In the genomic region with DNA sequence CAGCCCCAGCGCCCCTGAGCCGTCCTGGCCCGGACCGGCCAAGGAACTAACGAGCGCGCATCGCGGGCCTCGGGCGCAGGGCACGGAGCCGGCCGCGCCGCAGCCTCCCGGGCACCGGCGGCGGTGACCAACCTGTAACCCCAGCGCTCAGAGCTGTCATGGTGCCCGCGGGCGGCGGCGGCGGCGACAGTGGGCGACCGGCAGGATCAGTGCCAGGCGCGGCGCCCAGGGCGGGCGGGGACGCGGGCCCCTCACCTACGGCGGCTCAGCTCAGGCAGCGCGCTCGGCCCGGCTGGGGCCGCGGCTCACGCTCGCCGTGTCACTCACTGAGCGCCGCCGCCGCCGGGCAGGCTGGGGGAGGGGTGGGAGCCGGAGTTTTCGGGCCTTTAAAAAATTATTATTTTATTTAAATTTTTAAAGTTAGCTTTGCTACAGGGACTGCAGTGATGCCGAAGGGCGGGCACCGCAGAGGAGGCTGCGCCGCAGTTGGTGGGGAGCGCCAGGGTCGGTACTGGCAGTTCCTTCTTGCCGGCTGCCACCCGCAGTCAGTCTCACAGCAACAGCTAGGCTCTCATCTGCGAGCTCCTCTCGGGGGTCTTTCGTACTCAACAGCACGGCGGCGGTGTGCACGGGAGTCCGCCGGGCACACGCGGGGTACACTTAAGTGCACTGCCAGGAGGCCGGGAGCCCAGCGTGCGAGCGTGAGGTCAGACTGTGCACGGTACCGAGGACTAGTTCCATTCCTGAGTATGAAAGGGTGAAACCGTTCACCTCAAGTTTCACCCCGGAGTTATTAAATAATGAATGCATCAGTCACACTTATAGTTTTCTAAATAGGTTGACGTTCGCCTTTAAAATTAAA, we compare ENCODE assay signal across 9 cellular contexts. TPM values are rescaled to one million over a fixed set of nuclear protein-coding genes. Genes with fewer than 3 reads are reported as not detected.
DNase-seq lines count a peak whose midpoint lies in the region; ATAC-seq, FAIRE-seq and TF ChIP-seq lines count a peak whose summit lies in the region.
"Had no signal": no experiment of that assay in that cellular context is flagged by ENCODE, and none has a peak within 500 bp of the region (broad histone marks: within the 10 kb centered on the region; RNA-seq: fewer than 3 reads in every experiment).

Gene NALCN (minus strand): TSS at position 328 of the 862 bp plus-strand sequence. CDS start 17,382 bp downstream, outside the sequence.

- CTCF ChIA-PET in activated CD4-positive, alpha-beta T cell treated with anti-CD3 and anti-CD28 coated beads for 36 hours (lab: Charles Lee) = no interaction called here
- CTCF ChIA-PET in activated naive CD4-positive, alpha-beta T cell treated with anti-CD3 and anti-CD28 coated beads for 36 hours (lab: Charles Lee) = no interaction called here

- no peak within 1 kb of the TSS for H3K9ac ChIP-seq in SK-N-MC (ENCODE audit: insufficient read length)

- ATAC-seq in activated CD4-positive, alpha-beta T cell treated with anti-CD3 and anti-CD28 coated beads for 36 hours = peak; percentile 30
- peak; percentile 60 for ATAC-seq in omental fat pad (ENCODE audit: low FRiP score)
- no peak for ATAC-seq in GM21360 (IDR thresholded peaks at IDR 0.05; ENCODE audit: unreplicated experiment)

- no peak within 1 kb of the TSS for H3K27ac ChIP-seq in SK-N-MC
- H3K27ac ChIP-seq: VCaP had no signal

- no peaks in the 10 kb centered on the region for H3K9me3 ChIP-seq in SK-N-MC (ENCODE audit: low read depth, low read length)

- no peak for FAIRE-seq in frontal cortex (lab: Jason Lieb, UNC)

- peak; percentile 13 for DNase-seq in activated CD4-positive, alpha-beta T cell treated with anti-CD3 and anti-CD28 coated beads for 36 hours
- DNase-seq in activated CD4-positive, alpha-beta T cell treated with anti-CD3 and anti-CD28 coated beads, Interleukin-2, amount 10 ng/mL, durations not matched to agents 24 days and 14 days = no peak
- DNase-seq in SK-N-MC (ENCODE audit: low read depth, low spot score) (no peak), frontal cortex (ENCODE audit: low spot score in 2 of 2) (peak; percentile 34 to 63), omental fat pad (ENCODE audit: low spot score) (no peak), NCI-H2107 treated with DMSO at 0.1 percent for 48 hours (lab: John Stamatoyannopoulos, UW; ENCODE audit: unreplicated experiment) (no peak)
- no peak for DNase-seq in activated naive CD4-positive, alpha-beta T cell treated with anti-CD3 and anti-CD28 coated beads for 36 hours

- intact Hi-C loops in activated CD4-positive, alpha-beta T cell treated with anti-CD3 and anti-CD28 coated beads for 36 hours (cut with DNase I, micrococcal nuclease) = no loop called here
- intact Hi-C loops in activated CD4-positive, alpha-beta T cell treated with anti-CD3 and anti-CD28 coated beads, Interleukin-2, amount 10 ng/mL, durations not matched to agents 24 days and 14 days (cut with micrococcal nuclease) = no loop called here
- intact Hi-C loops in activated naive CD4-positive, alpha-beta T cell treated with anti-CD3 and anti-CD28 coated beads for 36 hours (cut with micrococcal nuclease) = no loop called here

- H3K36me3 ChIP-seq in SK-N-MC (ENCODE audit: insufficient read depth, low read length) = no peaks in the 10 kb centered on the region

- H3K4me1 Mint-ChIP-seq in activated CD4-positive, alpha-beta T cell treated with anti-CD3 and anti-CD28 coated beads for 36 hours = peaks cover 2% of the 10 kb centered on the region
- no peaks in the 10 kb centered on the region for H3K4me1 Mint-ChIP-seq in activated CD4-positive, alpha-beta T cell treated with anti-CD3 and anti-CD28 coated beads, Interleukin-2, amount 10 ng/mL, durations not matched to agents 24 days and 14 days
- H3K4me1 Mint-ChIP-seq in activated naive CD4-positive, alpha-beta T cell treated with anti-CD3 and anti-CD28 coated beads for 36 hours (ENCODE audit: low read depth) = peaks cover 4% of the 10 kb centered on the region

- H3K36me3 Mint-ChIP-seq in activated CD4-positive, alpha-beta T cell treated with anti-CD3 and anti-CD28 coated beads for 36 hours (ENCODE audit: low read depth) = no peaks in the 10 kb centered on the region
- no peaks in the 10 kb centered on the region for H3K36me3 Mint-ChIP-seq in activated CD4-positive, alpha-beta T cell treated with anti-CD3 and anti-CD28 coated beads, Interleukin-2, amount 10 ng/mL, durations not matched to agents 24 days and 14 days (ENCODE audit: low read depth)
- no peaks in the 10 kb centered on the region for H3K36me3 Mint-ChIP-seq in activated naive CD4-positive, alpha-beta T cell treated with anti-CD3 and anti-CD28 coated beads for 36 hours (ENCODE audit: low read depth)

- no peak for TF ChIP-seq CTCF in omental fat pad (IDR thresholded peaks at IDR 0.05)

- POLR2A ChIA-PET in activated CD4-positive, alpha-beta T cell treated with anti-CD3 and anti-CD28 coated beads for 36 hours (lab: Charles Lee) = interaction anchor here (0.7 kb wide), 1 partner anchor 78 kb away, joined by 3 read pairs; no protein-coding TSS in a partner anchor

- H3K9me3 Mint-ChIP-seq in activated CD4-positive, alpha-beta T cell treated with anti-CD3 and anti-CD28 coated beads for 36 hours (ENCODE audit: low read depth) = no peaks in the 10 kb centered on the region
- no peaks in the 10 kb centered on the region for H3K9me3 Mint-ChIP-seq in activated CD4-positive, alpha-beta T cell treated with anti-CD3 and anti-CD28 coated beads, Interleukin-2, amount 10 ng/mL, durations not matched to agents 24 days and 14 days
- H3K9me3 Mint-ChIP-seq in activated naive CD4-positive, alpha-beta T cell treated with anti-CD3 and anti-CD28 coated beads for 36 hours = no peaks in the 10 kb centered on the region

- no peak within 1 kb of the TSS for H3K27ac Mint-ChIP-seq in activated CD4-positive, alpha-beta T cell treated with anti-CD3 and anti-CD28 coated beads for 36 hours
- no peak within 1 kb of the TSS for H3K27ac Mint-ChIP-seq in activated CD4-positive, alpha-beta T cell treated with anti-CD3 and anti-CD28 coated beads, Interleukin-2, amount 10 ng/mL, durations not matched to agents 24 days and 14 days
- H3K27ac Mint-ChIP-seq in activated naive CD4-positive, alpha-beta T cell treated with anti-CD3 and anti-CD28 coated beads for 36 hours = no peak within 1 kb of the TSS

- peaks cover 33% of the 10 kb centered on the region for H3K27me3 Mint-ChIP-seq in activated CD4-positive, alpha-beta T cell treated with anti-CD3 and anti-CD28 coated beads for 36 hours
- H3K27me3 Mint-ChIP-seq in activated CD4-positive, alpha-beta T cell treated with anti-CD3 and anti-CD28 coated beads, Interleukin-2, amount 10 ng/mL, durations not matched to agents 24 days and 14 days = peaks cover 34% of the 10 kb centered on the region
- H3K27me3 Mint-ChIP-seq in activated naive CD4-positive, alpha-beta T cell treated with anti-CD3 and anti-CD28 coated beads for 36 hours (ENCODE audit: low read depth) = peaks cover 37% of the 10 kb centered on the region

- peak within 1 kb of the TSS; percentile 66 for H3K4me3 ChIP-seq in SK-N-MC

- H3K4me3 Mint-ChIP-seq in activated CD4-positive, alpha-beta T cell treated with anti-CD3 and anti-CD28 coated beads for 36 hours = no peak within 1 kb of the TSS
- H3K4me3 Mint-ChIP-seq in activated CD4-positive, alpha-beta T cell treated with anti-CD3 and anti-CD28 coated beads, Interleukin-2, amount 10 ng/mL, durations not matched to agents 24 days and 14 days = no peak within 1 kb of the TSS
- H3K4me3 Mint-ChIP-seq in activated naive CD4-positive, alpha-beta T cell treated with anti-CD3 and anti-CD28 coated beads for 36 hours = no peak within 1 kb of the TSS

RNA-seq across cellular contexts. Expression of gene NALCN, which starts in this region (rescaled TPM):
- total RNA-seq in activated CD4-positive, alpha-beta T cell treated with anti-CD3 and anti-CD28 coated beads for 36 hours = not detected
- not detected in 2 replicates for total RNA-seq in activated CD4-positive, alpha-beta T cell treated with anti-CD3 and anti-CD28 coated beads, Interleukin-2, amount 10 ng/mL, durations not matched to agents 24 days and 14 days
- total RNA-seq in frontal cortex (34.6 TPM), omental fat pad (under 1 TPM; 0.28 to 0.84 (median 0.38) TPM)
- total RNA-seq in activated naive CD4-positive, alpha-beta T cell treated with anti-CD3 and anti-CD28 coated beads for 36 hours = not detected

Comparison
In these comparisons a context has a peak if more than half of its experiments do, and no peak if none do; other contexts are left out.
1. RNA of gene NALCN (total RNA-seq): 34.6 TPM in frontal cortex (single experiment); 0.28 to 0.84 TPM in omental fat pad, not detected in activated CD4-positive, alpha-beta T cell treated with anti-CD3 and anti-CD28 coated beads for 36 hours, not detected in activated CD4-positive, alpha-beta T cell treated with anti-CD3 and anti-CD28 coated beads, Interleukin-2, amount 10 ng/mL, durations not matched to agents 24 days and 14 days and not detected in activated naive CD4-positive, alpha-beta T cell treated with anti-CD3 and anti-CD28 coated beads for 36 hours; every median in the first group is over 10 times any median in the second.
2. Peak in DNase-seq and ATAC-seq in activated CD4-positive, alpha-beta T cell treated with anti-CD3 and anti-CD28 coated beads for 36 hours; RNA of the gene not detected or under 1 TPM.
3. Peak in ATAC-seq in omental fat pad; RNA of the gene not detected or under 1 TPM.
4. DNase-seq: peak in frontal cortex (2 of 2); none in activated CD4-positive, alpha-beta T cell treated with anti-CD3 and anti-CD28 coated beads, Interleukin-2, amount 10 ng/mL, durations not matched to agents 24 days and 14 days (single experiment), SK-N-MC (single experiment), omental fat pad (single experiment), NCI-H2107 treated with DMSO at 0.1 percent for 48 hours (single experiment) and activated naive CD4-positive, alpha-beta T cell treated with anti-CD3 and anti-CD28 coated beads for 36 hours (single experiment).